Comparison of ENCODE assay signal across 10 cellular contexts in genomic region chr4:147794787-147795413, GRCh38.
DNase-seq lines count a peak whose midpoint lies in the region; ATAC-seq and TF ChIP-seq lines count a peak whose summit lies in the region.
"Had no signal": no experiment of that assay in that cellular context is flagged by ENCODE, and none has a peak within 500 bp of the region (broad histone marks: within the 10 kb centered on the region; RNA-seq: fewer than 3 reads in every experiment).

No MANE protein-coding gene starts in this region.

- no peaks in the 10 kb centered on the region for H3K27me3 Mint-ChIP-seq in CD4-positive, CD25-positive, alpha-beta regulatory T cell

- H3K9me3 ChIP-seq in CD4-positive, CD25-positive, alpha-beta regulatory T cell (ENCODE audit: control insufficient read depth in 2 of 2, low read length in 2 of 2): no peaks in the 10 kb centered on the region
- H3K9me3 ChIP-seq in RWPE2 (ENCODE audit: severe bottlenecking) (no peaks in the 10 kb centered on the region), PC-9 (ENCODE audit: insufficient read depth, low read depth) (no peaks in the 10 kb centered on the region), prostate gland (no peaks in the 10 kb centered on the region)

- CTCF ChIA-PET in PC-9 (lab: Charles Lee): no interaction called here

- H4K20me1 ChIP-seq in PC-9 (ENCODE audit: insufficient read depth): no peaks in the 10 kb centered on the region

- POLR2A ChIA-PET in PC-9 (lab: Charles Lee; ENCODE audit: unreplicated experiment): no interaction called here

- no peaks in the 10 kb centered on the region for H3K27me3 ChIP-seq in CD4-positive, CD25-positive, alpha-beta regulatory T cell (ENCODE audit: control insufficient read depth, insufficient read depth, low read length)
- no peaks in the 10 kb centered on the region for H3K27me3 ChIP-seq in RWPE2 (ENCODE audit: insufficient read depth, poor library complexity, severe bottlenecking)
- H3K27me3 ChIP-seq in PC-9 (ENCODE audit: insufficient read depth, low read depth): no peaks in the 10 kb centered on the region
- H3K27me3 ChIP-seq in prostate gland (replicated peaks; ENCODE audit: insufficient read depth): no peaks in the 10 kb centered on the region

- peaks cover 30 to 55% (median 42%) of the 10 kb centered on the region in 4 donors for H3K4me1 Mint-ChIP-seq in CD4-positive, CD25-positive, alpha-beta regulatory T cell

- peaks cover 66% of the 10 kb centered on the region for H3K79me2 ChIP-seq in PC-9 (ENCODE audit: low read depth)

- peaks cover 31% of the 10 kb centered on the region for H3K4me1 ChIP-seq in CD4-positive, CD25-positive, alpha-beta regulatory T cell (ENCODE audit: control insufficient read depth, insufficient read depth, low read length, poor library complexity, severe bottlenecking)
- H3K4me1 ChIP-seq in RWPE2 (ENCODE audit: insufficient read depth, poor library complexity, severe bottlenecking): peaks cover 54% of the 10 kb centered on the region
- peaks cover 48% of the 10 kb centered on the region for H3K4me1 ChIP-seq in PC-9 (replicated peaks; ENCODE audit: insufficient read depth)
- H3K4me1 ChIP-seq in prostate gland (replicated peaks): no peaks in the 10 kb centered on the region

- peak overlapping the region in 1 of 4 donors; percentile 2 for H3K4me3 Mint-ChIP-seq in CD4-positive, CD25-positive, alpha-beta regulatory T cell

- ATAC-seq in CD4-positive, CD25-positive, alpha-beta regulatory T cell (ENCODE audit: low read depth in 2 of 2): no peak
- ATAC-seq in GM19043 (IDR thresholded peaks at IDR 0.05; ENCODE audit: low read depth, unreplicated experiment) (peak; percentile 80), HG02884 (IDR thresholded peaks at IDR 0.05; ENCODE audit: unreplicated experiment) (peak; percentile 57), RWPE2 (ENCODE audit: low read depth) (no peak)

- H3K9me2 ChIP-seq in PC-9 (ENCODE audit: insufficient read depth): no peaks in the 10 kb centered on the region

- no peak overlapping the region for H2AFZ ChIP-seq in PC-9

- H3K4me2 ChIP-seq in PC-9: no peak overlapping the region

- no TSS peak for BruUV-seq in PC-9 (replicated peaks; lab: Mats Ljungman, UMichigan)

- H3K27ac ChIP-seq in CD4-positive, CD25-positive, alpha-beta regulatory T cell (ENCODE audit: insufficient read depth, low read length, poor library complexity, severe bottlenecking): peak overlapping the region; percentile 34
- peak overlapping the region; percentile 74 for H3K27ac ChIP-seq in RWPE2 (ENCODE audit: poor library complexity, severe bottlenecking)
- H3K27ac ChIP-seq in PC-9: no peak overlapping the region
- no peak overlapping the region for H3K27ac ChIP-seq in prostate gland

- no peaks in the 10 kb centered on the region for H3K36me3 ChIP-seq in CD4-positive, CD25-positive, alpha-beta regulatory T cell (ENCODE audit: control insufficient read depth, insufficient read depth, low read length)
- H3K36me3 ChIP-seq in RWPE2 (ENCODE audit: low read depth) (no peaks in the 10 kb centered on the region), PC-9 (ENCODE audit: low read depth) (no peaks in the 10 kb centered on the region; the same call in 1 of the 2 replicates), prostate gland (no peaks in the 10 kb centered on the region)

- peak overlapping the region in 2 of 3 donors; percentile 5 to 92 for H3K27ac Mint-ChIP-seq in CD4-positive, CD25-positive, alpha-beta regulatory T cell

- no peak for DNase-seq in CD4-positive, CD25-positive, alpha-beta regulatory T cell
- no peak for DNase-seq in RWPE2 (ENCODE audit: low spot score)
- no peak for DNase-seq in PC-9
- no peak for DNase-seq in prostate gland (ENCODE audit: low spot score)
- no peak for DNase-seq in NCI-H748 treated with DMSO at 0.1 percent for 48 hours (lab: John Stamatoyannopoulos, UW)
- DNase-seq in ACHN: no peak
- DNase-seq: activated gamma-delta T cell treated with Interleukin-2 at 50 U/mL for 16 hours, NCI-H1436 treated with DMSO at 0.1 percent for 48 hours had no signal

- H3K36me3 Mint-ChIP-seq in CD4-positive, CD25-positive, alpha-beta regulatory T cell: peaks cover 3% of the 10 kb centered on the region

- intact Hi-C loops in PC-9 (cut with micrococcal nuclease; ENCODE audit: unreplicated experiment): no loop called here
- intact Hi-C loops in prostate gland (cut with DNase I): no loop called here

- TF ChIP-seq CTCF in RWPE2 (IDR thresholded peaks at IDR 0.05; ENCODE audit: poor library complexity, severe bottlenecking) (no peak), PC-9 (conservative IDR thresholded peaks at IDR 0.05) (no peak), prostate gland (IDR thresholded peaks at IDR 0.05) (no peak)

- TF ChIP-seq POLR2A in prostate gland (IDR thresholded peaks at IDR 0.05): no peak

- WGBS in prostate gland: 69% methylated on average over 5 of the region's 5 CpGs

- in situ Hi-C loops in ACHN (cut with HindIII; ENCODE audit: low pct_ligation_motif_present, low pct_unique_long_range_greater_than_20kb, low sequenced_read_pairs): no loop called here

- H3K4me3 ChIP-seq in CD4-positive, CD25-positive, alpha-beta regulatory T cell (ENCODE audit: low read depth, low read length): peak overlapping the region; percentile 55
- H3K4me3 ChIP-seq in RWPE2 (ENCODE audit: severe bottlenecking): no peak overlapping the region
- no peak overlapping the region for H3K4me3 ChIP-seq in PC-9
- H3K4me3 ChIP-seq in prostate gland: no peak overlapping the region

- peaks cover 4% of the 10 kb centered on the region for H3F3A ChIP-seq in PC-9 (ENCODE audit: insufficient read depth, low read depth)

- H3K9me3 Mint-ChIP-seq in CD4-positive, CD25-positive, alpha-beta regulatory T cell: no peaks in the 10 kb centered on the region

Comparison
In these comparisons a context has a peak if more than half of its experiments do, and no peak if none do; other contexts are left out.
1. ATAC-seq: peak in GM19043 (single experiment) and HG02884 (single experiment); none in CD4-positive, CD25-positive, alpha-beta regulatory T cell (0 of 2) and RWPE2 (single experiment).
2. H3K27ac ChIP-seq: peak in CD4-positive, CD25-positive, alpha-beta regulatory T cell (single experiment) and RWPE2 (single experiment); none in PC-9 (single experiment) and prostate gland (0 of 2).